1 cellular context compared by ENCODE assay signal in the genomic region with DNA sequence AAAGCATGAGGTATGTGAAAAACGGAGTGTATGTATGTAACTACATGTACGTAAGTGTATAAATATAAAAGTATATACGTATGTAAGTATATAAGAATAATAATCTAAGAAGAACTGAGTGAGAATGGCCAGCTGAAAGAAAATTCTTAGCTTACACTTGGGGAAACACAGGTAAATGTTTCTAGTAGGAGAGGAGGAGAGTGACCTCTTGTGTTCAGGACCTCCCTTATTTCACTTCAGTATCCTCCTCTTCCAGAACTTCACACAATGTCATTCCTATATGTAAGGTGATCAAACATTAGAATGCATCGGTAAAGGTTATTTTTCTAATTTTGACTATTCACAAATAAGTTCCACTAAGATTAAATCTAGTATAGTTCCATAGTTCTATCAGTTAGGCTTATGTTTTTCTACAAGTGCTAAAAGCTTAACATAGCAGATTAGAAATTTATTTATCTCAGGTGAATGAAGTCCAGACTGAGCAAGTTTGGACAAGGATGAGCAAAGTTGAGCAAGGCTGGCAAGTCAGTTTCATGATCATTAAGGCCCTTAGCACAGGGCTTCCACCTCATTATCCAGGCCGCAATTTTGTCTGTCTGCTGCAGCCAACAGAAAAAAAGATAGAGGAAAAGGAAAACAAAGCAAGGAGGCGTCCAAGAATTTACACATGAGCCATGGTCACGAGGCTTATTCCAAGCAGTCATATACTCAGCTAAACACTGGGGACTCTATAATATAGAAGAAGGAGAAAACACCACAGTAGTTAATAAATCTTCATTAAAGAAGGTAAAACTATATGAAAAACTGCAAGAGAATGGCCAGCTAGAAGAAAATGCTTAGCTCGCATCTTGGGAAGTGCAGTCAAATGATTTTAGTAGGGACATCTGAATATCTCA.
TF ChIP-seq lines count a peak whose summit lies in the region.

No MANE protein-coding gene starts in this region.

TF ChIP-seq in H1, 55 proteins besides CTCF, POLR2A, EP300 and RAD21 (continued from another document):
- TF ChIP-seq TAF7 (optimal IDR thresholded peaks at IDR 0.05; ENCODE audit: borderline replicate concordance, low read depth, low read length), result no peak
- no peak for TF ChIP-seq TCF12 (IDR thresholded peaks at IDR 0.05; ENCODE audit: low read depth, low read length)
- TF ChIP-seq TAF1 (IDR thresholded peaks at IDR 0.05; ENCODE audit: low read depth, low read length), result no peak
- no peak for TF ChIP-seq PHF8 (conservative IDR thresholded peaks at IDR 0.05; ENCODE audit: low read depth, low read length)
- no peak for TF ChIP-seq SIN3A (conservative IDR thresholded peaks at IDR 0.05 in 1 of 2, IDR thresholded peaks at IDR 0.05 in 1 of 2; ENCODE audit: low read depth in 1 of 2, low read length in 2 of 2)
- no peak for TF ChIP-seq KDM5A (IDR thresholded peaks at IDR 0.05; ENCODE audit: low read length)
- no peak for TF ChIP-seq CHD1 (IDR thresholded peaks at IDR 0.05; ENCODE audit: low read depth, low read length)
- no peak for TF ChIP-seq SIRT6 (IDR thresholded peaks at IDR 0.05; ENCODE audit: low read length)
- TF ChIP-seq HDAC6 (IDR thresholded peaks at IDR 0.05; ENCODE audit: low read depth, low read length), result no peak
- TF ChIP-seq SP4 (IDR thresholded peaks at IDR 0.05; ENCODE audit: low read length), result no peak
TF ChIP-seq in H1: peak in this region for 0.
